Comparison of ENCODE assay signal across 34 cellular contexts in genomic region chr2:120687210-120687609, GRCh38.
"Had no signal": no experiment of that assay in that cellular context is flagged by ENCODE, and none has a peak within 500 bp of the region (broad histone marks: within the 10 kb centered on the region; RNA-seq: fewer than 3 reads in every experiment).

No MANE protein-coding gene starts in this region.

- H3K27me3 ChIP-seq: MG63 had no signal

- H3K9me3 ChIP-seq: MG63 had no signal

- H3K4me3 ChIP-seq: MG63 had no signal

- DNase-seq: MG63, MM.1S, MV-4-11, NCI-H1048, NCI-H1092, NCI-H1092 treated with DMSO at 0.1 percent for 48 hours, NCI-H1105, NCI-H1105 treated with DMSO at 0.1 percent for 48 hours, NCI-H1417, NCI-H1417 treated with DMSO at 0.1 percent for 48 hours, NCI-H1436, NCI-H1436 treated with DMSO at 0.1 percent for 48 hours, NCI-H146, NCI-H1694, NCI-H1694 treated with DMSO at 0.1 percent for 48 hours, NCI-H187, NCI-H187 treated with DMSO at 0.1 percent for 48 hours, NCI-H1930, NCI-H2029, NCI-H2029 treated with DMSO at 0.1 percent for 48 hours, NCI-H2081, NCI-H2081 treated with DMSO at 0.1 percent for 48 hours, NCI-H2107, NCI-H2171, NCI-H2171 treated with DMSO at 0.1 percent for 48 hours, NCI-H2227 treated with DMSO at 0.1 percent for 48 hours, NCI-H226, NCI-H345, NCI-H446, NCI-H446 treated with DMSO at 0.1 percent for 48 hours, NCI-H510A, NCI-H510A treated with DMSO at 0.1 percent for 48 hours, NCI-H524, NCI-H524 treated with DMSO at 0.1 percent for 48 hours had no signal

- H3K36me3 ChIP-seq: MG63 had no signal
